In the genomic region with DNA sequence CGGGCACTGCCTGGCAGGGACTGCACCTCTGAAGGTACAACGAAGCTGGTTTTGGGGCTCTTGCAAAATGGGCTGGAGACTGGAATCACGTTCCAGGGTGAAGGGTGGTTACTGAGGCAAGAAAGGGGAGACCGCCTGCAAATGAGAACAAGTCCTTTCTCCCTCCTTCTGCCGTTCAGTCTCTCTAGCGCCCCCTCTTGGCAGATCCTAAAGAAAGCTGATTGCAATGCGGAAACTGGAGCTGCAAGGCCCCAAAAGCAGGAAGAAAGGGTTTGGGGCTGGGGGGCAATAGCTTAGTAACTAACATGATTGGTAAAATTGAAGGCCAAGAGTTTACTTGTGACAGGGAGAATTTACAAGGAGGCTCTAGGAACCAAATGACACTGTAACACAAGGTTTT, we compare ENCODE assay signal across 7 cellular contexts.
DNase-seq lines count a peak whose midpoint lies in the region; ATAC-seq and TF ChIP-seq lines count a peak whose summit lies in the region.

No MANE protein-coding gene starts in this region.

- ATAC-seq in HG02938 (IDR thresholded peaks at IDR 0.05; ENCODE audit: unreplicated experiment) (peak; percentile 61), psoas muscle (no peak)

- peak; percentile 15 for DNase-seq in GM06990 (ENCODE audit: extremely low read depth, insufficient read length)
- DNase-seq in kidney tubule cell (ENCODE audit: low spot score): peak; percentile 9
- DNase-seq in NOMO-1 treated with dmso at 0.1 percent for 144 hours (lab: John Stamatoyannopoulos, UW; ENCODE audit: unreplicated experiment): no peak
- no peak for DNase-seq in NCI-H146 treated with DMSO at 0.1 percent for 48 hours (lab: John Stamatoyannopoulos, UW; ENCODE audit: unreplicated experiment)
- DNase-seq in psoas muscle: no peak

- H3K4me1 ChIP-seq in psoas muscle: no peaks in the 10 kb centered on the region

- peak; percentile 73 for TF ChIP-seq CTCF in GM06990 (IDR thresholded peaks at IDR 0.05; ENCODE audit: insufficient read depth, low read length, poor library complexity, severe bottlenecking)
- peak; percentile 37; the same call in 1 of the 2 replicates for TF ChIP-seq CTCF in WI38 (IDR thresholded peaks at IDR 0.05; ENCODE audit: low read depth, low read length)
- TF ChIP-seq CTCF in psoas muscle (IDR thresholded peaks at IDR 0.05): no peak

- 43 to 45% (median 44%) methylated on average over 7 of the region's 7 CpGs for WGBS in psoas muscle, 3 donors

- intact Hi-C loops in psoas muscle (cut with DNase I): no loop called here

- no peaks in the 10 kb centered on the region for H3K27me3 ChIP-seq in GM06990 (replicated peaks; ENCODE audit: control insufficient read depth, insufficient read depth, low read length)
- no peaks in the 10 kb centered on the region for H3K27me3 ChIP-seq in psoas muscle (ENCODE audit: insufficient read depth in 3 of 3, low read length in 2 of 3)

- no peaks in the 10 kb centered on the region for H3K9me3 ChIP-seq in psoas muscle

- H3K4me3 ChIP-seq in GM06990 (replicated peaks; ENCODE audit: low read depth, low read length) (no peak overlapping the region), WI38 (ENCODE audit: low read depth, low read length) (no peak overlapping the region), psoas muscle (no peak overlapping the region)

- H3K36me3 ChIP-seq in GM06990 (ENCODE audit: control insufficient read depth, insufficient read depth, low read length): no peaks in the 10 kb centered on the region
- H3K36me3 ChIP-seq in psoas muscle (ENCODE audit: insufficient read depth in 1 of 2, low read depth in 1 of 2): no peaks in the 10 kb centered on the region

- H3K27ac ChIP-seq in psoas muscle: no peak overlapping the region

Comparison
In these comparisons a context has a peak if more than half of its experiments do, and no peak if none do; other contexts are left out.
1. DNase-seq: peak in GM06990 (single experiment) and kidney tubule cell (single experiment); none in NOMO-1 treated with dmso at 0.1 percent for 144 hours (single experiment), NCI-H146 treated with DMSO at 0.1 percent for 48 hours (single experiment) and psoas muscle (0 of 2).